ENCODE assay signal across 24 cellular contexts in genomic region chr22:23122992-23123803, GRCh38. TPM values are rescaled to one million over a fixed set of nuclear protein-coding genes. Genes with fewer than 3 reads are reported as not detected.
DNase-seq lines count a peak whose midpoint lies in the region; ATAC-seq, FAIRE-seq and TF ChIP-seq lines count a peak whose summit lies in the region.
"Had no signal": no experiment of that assay in that cellular context is flagged by ENCODE, and none has a peak within 500 bp of the region (broad histone marks: within the 10 kb centered on the region; RNA-seq: fewer than 3 reads in every experiment).

No MANE protein-coding gene starts in this region.

- H3K4me3 ChIP-seq in K562 (no peak overlapping the region), SK-N-SH (ENCODE audit: low read depth in 2 of 2, low read length in 1 of 2) (no peak overlapping the region)
- H3K4me3 ChIP-seq: A549, GM23248, SJSA1 had no signal

- peaks cover 50 to 92% of the 10 kb centered on the region in 2 experiments for H3K27me3 ChIP-seq in K562 (ENCODE audit: control insufficient read depth in 2 of 2, insufficient read depth in 2 of 2, low read length in 2 of 2)
- no peaks in the 10 kb centered on the region for H3K27me3 ChIP-seq in SK-N-SH (ENCODE audit: insufficient read depth)
- H3K27me3 ChIP-seq: SJSA1 had no signal

- H3K79me2 ChIP-seq in K562 (ENCODE audit: control insufficient read depth, insufficient read depth, low read length) (no peaks in the 10 kb centered on the region), SK-N-SH (ENCODE audit: insufficient read depth) (no peaks in the 10 kb centered on the region)

- intact Hi-C loops in left ventricle myocardium superior (cut with micrococcal nuclease) (no loop called here), cardiac septum (cut with DNase I) (loop anchor here (10.0 kb wide), 1 partner anchor 658 kb away; no protein-coding TSS in a partner anchor), K562 (cut with micrococcal nuclease) (loop anchor here (5.0 to 10.0 kb wide), 2 partner anchors 401 to 658 kb away; no protein-coding TSS in a partner anchor)

- TF ChIP-seq POLR2A in K562 (conservative IDR thresholded peaks at IDR 0.05): no peak

- CTCF ChIA-PET in K562 (lab: Yijun Ruan, JAX; ENCODE audit: low intra/inter-chr PET ratio): interaction anchor here (1.1 to 12.0 kb wide), 2 partner anchors 164 to 321 kb away, joined by 5 to 549 read pairs; no protein-coding TSS in a partner anchor
- CTCF ChIA-PET in SK-N-SH (lab: Yijun Ruan, JAX): interaction anchor here (0.6 to 10.0 kb wide), 6 partner anchors 9 to 265 kb away, joined by 3 to 161 read pairs (median 3); partner anchors contain the start of gene GNAZ

- peaks cover 26% of the 10 kb centered on the region for H3K9me1 ChIP-seq in K562 (ENCODE audit: control insufficient read depth, insufficient read depth, low read length)

- TF ChIP-seq RAD21 in K562 (CRISPR knock-in tag; conservative IDR thresholded peaks at IDR 0.05 in 1 of 2, IDR thresholded peaks at IDR 0.05 in 1 of 2): peak in 1 of 2 experiments; percentile 5; a peak in 1 of 4 replicates
- no peak for TF ChIP-seq RAD21 in SK-N-SH (IDR thresholded peaks at IDR 0.05; ENCODE audit: low read length)

- H3K36me3 ChIP-seq in K562 (ENCODE audit: control insufficient read depth, insufficient read depth, low read length) (no peaks in the 10 kb centered on the region), SK-N-SH (replicated peaks in 1 of 2; ENCODE audit: control insufficient read depth in 1 of 2, insufficient read depth in 2 of 2, low read length in 1 of 2) (no peaks in the 10 kb centered on the region)

- H3K9me3 ChIP-seq in K562 (replicated peaks; ENCODE audit: control insufficient read depth, insufficient read depth, low read depth, low read length) (no peaks in the 10 kb centered on the region), SK-N-SH (no peaks in the 10 kb centered on the region)
- H3K9me3 ChIP-seq: A549, SJSA1 had no signal

- in situ Hi-C loops in K562 (cut with MboI): no loop called here

- ATAC-seq in left ventricle myocardium superior (no peak), K562 (peak; percentile 0; the same call in 2 of the 3 replicates)
- ATAC-seq: A549, HCT116 had no signal

- POLR2A ChIA-PET in K562 (lab: Yijun Ruan, JAX) (interaction anchor here (0.6 to 19.0 kb wide), 21 partner anchors 10 to 909 kb away, joined by 3 to 414 read pairs (median 4); partner anchors contain the start of gene RAB36), SK-N-SH (lab: Yijun Ruan, JAX) (no interaction called here)

- H4K20me1 ChIP-seq in K562 (replicated peaks; ENCODE audit: control insufficient read depth, insufficient read depth, low read length) (peaks cover 77% of the 10 kb centered on the region), SK-N-SH (ENCODE audit: insufficient read depth) (no peaks in the 10 kb centered on the region)

- H3F3A ChIP-seq in SK-N-SH (replicated peaks; ENCODE audit: insufficient read depth): no peaks in the 10 kb centered on the region

- H3K9ac ChIP-seq in K562 (ENCODE audit: insufficient read depth in 1 of 2, low read depth in 2 of 2, low read length in 2 of 2): peak overlapping the region in 1 of 2 experiments; percentile 12; a peak in 2 of 4 replicates
- H3K9ac ChIP-seq in SK-N-SH: no peak overlapping the region
- H3K9ac ChIP-seq: GM23248, KMS-11 had no signal

- no peak overlapping the region for H3K4me2 ChIP-seq in K562 (ENCODE audit: insufficient read depth, low read length)
- no peak overlapping the region for H3K4me2 ChIP-seq in SK-N-SH
- H3K4me2 ChIP-seq: A549, KMS-11 had no signal

- no peak for TF ChIP-seq CTCF in K562 (IDR thresholded peaks at IDR 0.05 in 2 of 3, conservative IDR thresholded peaks at IDR 0.05 in 1 of 3; ENCODE audit: insufficient read depth in 2 of 3, low read depth in 1 of 3, low read length in 3 of 3)
- TF ChIP-seq CTCF in SK-N-SH (IDR thresholded peaks at IDR 0.05): no peak

- no peak overlapping the region for H2AFZ ChIP-seq in K562 (ENCODE audit: low read depth, low read length)
- H2AFZ ChIP-seq in SK-N-SH (ENCODE audit: low read depth): no peak overlapping the region
- H2AFZ ChIP-seq: GM23248 had no signal

- no peak overlapping the region for H3K27ac ChIP-seq in K562 (ENCODE audit: extremely low read depth, low read depth, low read length)
- no peak overlapping the region for H3K27ac ChIP-seq in SK-N-SH (ENCODE audit: low read depth in 2 of 2, low read length in 1 of 2)
- H3K27ac ChIP-seq: A549, GM23248, KMS-11, SJSA1 had no signal

- 2% methylated on average over 26 of the region's 26 CpGs for WGBS in K562 (ENCODE audit: insufficient coverage, low coverage, missing lambda C conversion rate)
- WGBS in SK-N-SH (ENCODE audit: low lambda C conversion rate): 96% methylated on average over 21 of the region's 26 CpGs

- no peaks in the 10 kb centered on the region for H3K9me2 ChIP-seq in SK-N-SH

- DNase-seq in left ventricle myocardium superior (peak; percentile 12), cardiac septum (ENCODE audit: low spot score) (no peak), K562 (ENCODE audit: extremely low read depth in 1 of 4, low spot score in 3 of 4) (peak in 3 of 4 experiments; percentile 61 to 64 (median 63)), middle frontal gyrus (ENCODE audit: extremely low spot score, low spot score) (peak; percentile 24), SK-N-SH (no peak), superior temporal gyrus (ENCODE audit: extremely low spot score) (no peak)
- DNase-seq in activated CD8-positive, alpha-beta memory T cell treated with anti-CD3 and anti-CD28 coated beads, Interleukin-2, amount 50 U/mL, for 4 hours: no peak
- DNase-seq: CD4-positive, alpha-beta T cell; COR-L47; DMS79 treated with DMSO at 0.1 percent for 48 hours; GM23248; NCI-H1092 treated with DMSO at 0.1 percent for 48 hours; NCI-H1436 treated with DMSO at 0.1 percent for 48 hours; NCI-H2081; NCI-H2171; NCI-H345; NCI-H526 had no signal

- no peak for TF ChIP-seq EP300 in K562 (IDR thresholded peaks at IDR 0.05; ENCODE audit: low read length)
- TF ChIP-seq EP300 in SK-N-SH (IDR thresholded peaks at IDR 0.05; ENCODE audit: borderline replicate concordance in 1 of 2, low read depth in 1 of 2, low read length in 1 of 2): no peak

- H3K4me1 ChIP-seq in K562 (replicated peaks in 1 of 2; ENCODE audit: control insufficient read depth in 2 of 2, insufficient read depth in 2 of 2, low read length in 2 of 2) (peaks cover 9 to 23% of the 10 kb centered on the region in 2 experiments; a peak in 4 of 5 replicates), SK-N-SH (ENCODE audit: control insufficient read depth in 1 of 2, insufficient read depth in 2 of 2, low read depth in 1 of 2, low read length in 1 of 2) (peaks cover 0 to 33% of the 10 kb centered on the region in 2 experiments; a peak in 1 of 4 replicates)
- H3K4me1 ChIP-seq: A549 had no signal

- FAIRE-seq in K562 (lab: Jason Lieb, UNC): no peak
- FAIRE-seq: A549, HTR-8/SVneo, RCC 7860 had no signal

- BruUV-seq in K562 (replicated peaks; lab: Mats Ljungman, UMichigan): no TSS peak

RNA-seq across cellular contexts. Expression of gene RSPH14, which starts 18.6 kb away (rescaled TPM):
- total RNA-seq in left ventricle myocardium superior (not detected), cardiac septum (not detected), K562 (2014; rRNA removed) (not detected in 2 replicates), K562 (2014; rRNA removed; fragmentation: Illumina TruSeq; extraction: Trizol) (not detected in 2 replicates), K562 (2015; rRNA removed; fragmentation: Illumina TruSeq; extraction: Trizol) (not detected in 2 replicates), K562 (2021) (not detected in 2 replicates)
- not detected in 2 replicates for total RNA-seq in K562 (2011; cell fraction: chromatin; rRNA removed; ENCODE audit: low replicate concordance)
- not detected in 2 replicates for total RNA-seq in K562 (2011; cell fraction: nucleolus; rRNA removed)
- total RNA-seq in K562 (2011; cell fraction: nucleoplasm; rRNA removed): not detected in 2 replicates
- polyA plus RNA-seq in K562 (2011; rRNA removed) (0.24 TPM in 1 of 2 replicates, not detected in the other), K562 (2014; fragmentation: Illumina TruSeq; extraction: Trizol) (not detected in 2 replicates), K562 (2014; fragmentation: Nextera tagmentation; extraction: Ambion mirVana) (under 1 TPM in 1 of 2 experiments, not detected in 1; 0.35 TPM), K562 (2014; rRNA removed) (not detected in 2 replicates), SK-N-SH (2012; rRNA removed) (1.7 and 1.8 TPM in 2 replicates)
- polyA plus RNA-seq in K562 (2011; cell fraction: cytosol; rRNA removed): not detected in 2 replicates
- 0.27 TPM in 1 of 2 replicates, not detected in the other for polyA plus RNA-seq in K562 (2011; cell fraction: nucleus; rRNA removed)
- polyA plus RNA-seq in K562 (2012): not detected in 2 replicates
- polyA minus RNA-seq in K562 (2011; rRNA and poly(A)+ RNA removed): not detected in 2 replicates
- not detected in 2 replicates for polyA minus RNA-seq in K562 (2011; cell fraction: cytosol; rRNA and poly(A)+ RNA removed)
- polyA minus RNA-seq in K562 (2011; cell fraction: nucleus; rRNA and poly(A)+ RNA removed): not detected in 2 replicates
- polyA plus RNA-seq in SK-N-SH (2012; cell fraction: cytosol; rRNA removed): 1.4 and 1.5 TPM in 2 replicates
- 2.0 and 2.4 TPM in 2 replicates for polyA plus RNA-seq in SK-N-SH (2012; cell fraction: nucleus; rRNA removed)
- total RNA-seq: B cell, GM23248, SJSA1 had no signal
- polyA plus RNA-seq: GM23248 had no signal

RNA-seq across cellular contexts. Expression of gene RAB36, which starts 22.1 kb away (rescaled TPM):
- total RNA-seq in left ventricle myocardium superior: 0.74 TPM
- total RNA-seq in cardiac septum: 0.70 TPM
- total RNA-seq in K562 (2011; cell fraction: chromatin; rRNA removed; ENCODE audit: low replicate concordance): not detected in 2 replicates
- not detected in 2 replicates for total RNA-seq in K562 (2011; cell fraction: nucleolus; rRNA removed)
- not detected in 2 replicates for total RNA-seq in K562 (2011; cell fraction: nucleoplasm; rRNA removed)
- total RNA-seq in K562 (2014; rRNA removed): 0.04 and 0.50 TPM in 2 replicates
- not detected in 2 replicates for total RNA-seq in K562 (2014; rRNA removed; fragmentation: Illumina TruSeq; extraction: Trizol)
- total RNA-seq in K562 (2015; rRNA removed; fragmentation: Illumina TruSeq; extraction: Trizol): not detected in 2 replicates
- total RNA-seq in K562 (2021): 0.09 TPM in 1 of 2 replicates, not detected in the other
- polyA plus RNA-seq in K562 (2011; rRNA removed): 0.01 and 0.04 TPM in 2 replicates
- 0.58 TPM in 1 of 2 replicates, not detected in the other for polyA plus RNA-seq in K562 (2011; cell fraction: cytosol; rRNA removed)
- 0.06 TPM in 1 of 2 replicates, not detected in the other for polyA plus RNA-seq in K562 (2011; cell fraction: nucleus; rRNA removed)
- 0.08 and 0.18 TPM in 2 replicates for polyA plus RNA-seq in K562 (2012)
- polyA plus RNA-seq in K562 (2014; fragmentation: Illumina TruSeq; extraction: Trizol): not detected in 2 replicates
- polyA plus RNA-seq in K562 (2014; fragmentation: Nextera tagmentation; extraction: Ambion mirVana): under 1 TPM; 0.04 to 0.08 TPM
- polyA plus RNA-seq in K562 (2014; rRNA removed): 0.08 TPM in 1 of 2 replicates, not detected in the other
- polyA minus RNA-seq in K562 (2011; rRNA and poly(A)+ RNA removed): 0.42 TPM in 1 of 2 replicates, not detected in the other
- polyA minus RNA-seq in K562 (2011; cell fraction: cytosol; rRNA and poly(A)+ RNA removed): not detected in 2 replicates
- 0.11 and 0.40 TPM in 2 replicates for polyA minus RNA-seq in K562 (2011; cell fraction: nucleus; rRNA and poly(A)+ RNA removed)
- 6.6 and 6.8 TPM in 2 replicates for polyA plus RNA-seq in SK-N-SH (2012; rRNA removed)
- polyA plus RNA-seq in SK-N-SH (2012; cell fraction: cytosol; rRNA removed): 3.5 and 5.0 TPM in 2 replicates
- 10.6 TPM in 2 replicates for polyA plus RNA-seq in SK-N-SH (2012; cell fraction: nucleus; rRNA removed)

RNA-seq across cellular contexts. Expression of gene GNAZ, which starts 52.9 kb away (rescaled TPM):
- total RNA-seq in left ventricle myocardium superior (3.3 TPM), cardiac septum (2.2 TPM), K562 (2014; rRNA removed) (0.14 and 0.24 TPM in 2 replicates), K562 (2014; rRNA removed; fragmentation: Illumina TruSeq; extraction: Trizol) (0.04 and 0.10 TPM in 2 replicates), K562 (2015; rRNA removed; fragmentation: Illumina TruSeq; extraction: Trizol) (0.04 and 0.11 TPM in 2 replicates), K562 (2021) (0.22 and 0.74 TPM in 2 replicates)
- 0.79 and 1.2 TPM in 2 replicates for total RNA-seq in K562 (2011; cell fraction: chromatin; rRNA removed; ENCODE audit: low replicate concordance)
- total RNA-seq in K562 (2011; cell fraction: nucleolus; rRNA removed): 0.50 and 0.79 TPM in 2 replicates
- 0.29 and 0.46 TPM in 2 replicates for total RNA-seq in K562 (2011; cell fraction: nucleoplasm; rRNA removed)
- polyA plus RNA-seq in K562 (2011; rRNA removed) (0.13 and 0.22 TPM in 2 replicates), K562 (2014; fragmentation: Illumina TruSeq; extraction: Trizol) (0.12 and 0.13 TPM in 2 replicates), K562 (2014; fragmentation: Nextera tagmentation; extraction: Ambion mirVana) (not detected), K562 (2014; rRNA removed) (0.18 TPM in 1 of 2 replicates, not detected in the other), SK-N-SH (2012; rRNA removed) (5.4 and 6.5 TPM in 2 replicates)
- 0.15 and 0.31 TPM in 2 replicates for polyA plus RNA-seq in K562 (2011; cell fraction: cytosol; rRNA removed)
- polyA plus RNA-seq in K562 (2011; cell fraction: nucleus; rRNA removed): 0.35 and 0.60 TPM in 2 replicates
- polyA plus RNA-seq in K562 (2012): 0.14 and 0.26 TPM in 2 replicates
- polyA minus RNA-seq in K562 (2011; rRNA and poly(A)+ RNA removed): 0.21 and 0.32 TPM in 2 replicates
- 0.57 TPM in 1 of 2 replicates, not detected in the other for polyA minus RNA-seq in K562 (2011; cell fraction: cytosol; rRNA and poly(A)+ RNA removed)
- polyA minus RNA-seq in K562 (2011; cell fraction: nucleus; rRNA and poly(A)+ RNA removed): 0.40 and 0.67 TPM in 2 replicates
- polyA plus RNA-seq in SK-N-SH (2012; cell fraction: cytosol; rRNA removed): 3.9 and 6.3 TPM in 2 replicates
- polyA plus RNA-seq in SK-N-SH (2012; cell fraction: nucleus; rRNA removed): 3.5 and 8.9 TPM in 2 replicates

RNA-seq across cellular contexts. Expression of gene BCR, which starts 57.1 kb away (rescaled TPM):
- total RNA-seq in left ventricle myocardium superior (25.0 TPM), cardiac septum (24.3 TPM), K562 (2014; rRNA removed) (81.7 and 100 TPM in 2 replicates), K562 (2014; rRNA removed; fragmentation: Illumina TruSeq; extraction: Trizol) (27.5 and 45.6 TPM in 2 replicates), K562 (2015; rRNA removed; fragmentation: Illumina TruSeq; extraction: Trizol) (65.7 and 68.4 TPM in 2 replicates), K562 (2021) (144 and 150 TPM in 2 replicates)
- 234 and 446 TPM in 2 replicates for total RNA-seq in K562 (2011; cell fraction: chromatin; rRNA removed; ENCODE audit: low replicate concordance)
- 279 and 314 TPM in 2 replicates for total RNA-seq in K562 (2011; cell fraction: nucleolus; rRNA removed)
- total RNA-seq in K562 (2011; cell fraction: nucleoplasm; rRNA removed): 196 and 222 TPM in 2 replicates
- polyA plus RNA-seq in K562 (2011; rRNA removed) (20.9 and 36.8 TPM in 2 replicates), K562 (2014; fragmentation: Illumina TruSeq; extraction: Trizol) (45.8 and 60.4 TPM in 2 replicates), K562 (2014; fragmentation: Nextera tagmentation; extraction: Ambion mirVana) (under 1 TPM; 0.41 to 0.70 TPM), K562 (2014; rRNA removed) (34.9 and 36.1 TPM in 2 replicates), SK-N-SH (2012; rRNA removed) (27.0 and 50.9 TPM in 2 replicates)
- 26.4 and 31.1 TPM in 2 replicates for polyA plus RNA-seq in K562 (2011; cell fraction: cytosol; rRNA removed)
- 57.9 and 76.9 TPM in 2 replicates for polyA plus RNA-seq in K562 (2011; cell fraction: nucleus; rRNA removed)
- 73.9 and 75.3 TPM in 2 replicates for polyA plus RNA-seq in K562 (2012)
- polyA minus RNA-seq in K562 (2011; rRNA and poly(A)+ RNA removed): 113 and 124 TPM in 2 replicates
- 132 and 181 TPM in 2 replicates for polyA minus RNA-seq in K562 (2011; cell fraction: cytosol; rRNA and poly(A)+ RNA removed)
- polyA minus RNA-seq in K562 (2011; cell fraction: nucleus; rRNA and poly(A)+ RNA removed): 138 and 300 TPM in 2 replicates
- 20.3 and 29.6 TPM in 2 replicates for polyA plus RNA-seq in SK-N-SH (2012; cell fraction: cytosol; rRNA removed)
- 51.6 and 84.8 TPM in 2 replicates for polyA plus RNA-seq in SK-N-SH (2012; cell fraction: nucleus; rRNA removed)

Comparison
In these comparisons a context has a peak if more than half of its experiments do, and no peak if none do; other contexts are left out.
1. DNase-seq: peak in left ventricle myocardium superior (single experiment), K562 (3 of 4) and middle frontal gyrus (single experiment); none in cardiac septum (single experiment), activated CD8-positive, alpha-beta memory T cell treated with anti-CD3 and anti-CD28 coated beads, Interleukin-2, amount 50 U/mL, for 4 hours (single experiment), SK-N-SH (single experiment) and superior temporal gyrus (single experiment).